Comparison of ENCODE assay signal across 24 cellular contexts in genomic region chr11:73410627-73411026, GRCh38.
"Had no signal": no experiment of that assay in that cellular context is flagged by ENCODE, and none has a peak within 500 bp of the region (broad histone marks: within the 10 kb centered on the region; RNA-seq: fewer than 3 reads in every experiment).

No MANE protein-coding gene starts in this region.

- H3K4me1 ChIP-seq: body of pancreas, Peyer's patch had no signal

- H3K4me3 ChIP-seq: ascending aorta, body of pancreas, Peyer's patch, SJSA1 had no signal

- H3K9me3 Mint-ChIP-seq: activated CD4-positive, alpha-beta memory T cell treated with anti-CD3 and anti-CD28 coated beads for 36 hours; activated CD4-positive, alpha-beta T cell treated with anti-CD3 and anti-CD28 coated beads, Interleukin-2, amount 10 ng/mL, durations not matched to agents 7 days and 5 days; activated naive CD4-positive, alpha-beta T cell treated with anti-CD3 and anti-CD28 coated beads, Interleukin-2, amount 50 U/mL, for 24 hours had no signal

- H3K4me3 Mint-ChIP-seq: activated CD4-positive, alpha-beta memory T cell treated with anti-CD3 and anti-CD28 coated beads for 36 hours; activated CD4-positive, alpha-beta T cell treated with anti-CD3 and anti-CD28 coated beads, Interleukin-2, amount 10 ng/mL, durations not matched to agents 7 days and 5 days; activated naive CD4-positive, alpha-beta T cell treated with anti-CD3 and anti-CD28 coated beads, Interleukin-2, amount 50 U/mL, for 24 hours had no signal

- H3K27ac Mint-ChIP-seq: activated CD4-positive, alpha-beta memory T cell treated with anti-CD3 and anti-CD28 coated beads for 36 hours; activated naive CD4-positive, alpha-beta T cell treated with anti-CD3 and anti-CD28 coated beads, Interleukin-2, amount 50 U/mL, for 24 hours had no signal

- H3K27me3 ChIP-seq: ascending aorta, body of pancreas, Peyer's patch, SJSA1 had no signal

- H3K27ac ChIP-seq: ascending aorta, body of pancreas, Peyer's patch, RWPE1, SJSA1 had no signal

- ATAC-seq: body of pancreas, SK-N-SH treated with all-trans-retinoic acid at 6 μM for 48 hours had no signal

- H3K27me3 Mint-ChIP-seq: activated CD4-positive, alpha-beta memory T cell treated with anti-CD3 and anti-CD28 coated beads for 36 hours; activated CD4-positive, alpha-beta T cell treated with anti-CD3 and anti-CD28 coated beads, Interleukin-2, amount 10 ng/mL, durations not matched to agents 7 days and 5 days; activated naive CD4-positive, alpha-beta T cell treated with anti-CD3 and anti-CD28 coated beads, Interleukin-2, amount 50 U/mL, for 24 hours had no signal

- DNase-seq: activated CD4-positive, alpha-beta memory T cell treated with anti-CD3 and anti-CD28 coated beads for 36 hours; activated CD4-positive, alpha-beta T cell treated with anti-CD3 and anti-CD28 coated beads, Interleukin-2, amount 10 ng/mL, durations not matched to agents 7 days and 5 days; activated CD4-positive, CD25-positive, alpha-beta regulatory T cell; activated effector memory CD4-positive, alpha-beta T cell treated with Interleukin-2 at 50 U/mL for 16 hours; activated naive CD4-positive, alpha-beta T cell; activated T-cell treated with anti-CD3 and anti-CD28 coated beads for 4 hours; body of pancreas; central memory CD4-positive, alpha-beta T cell; NCI-H1048; NCI-H146; NCI-H187 treated with DMSO at 0.1 percent for 48 hours; NCI-H2081 treated with DMSO at 0.1 percent for 48 hours; NCI-H446; NCI-H524; Peyer's patch; Right ventricle myocardium superior; SW 1271; T-helper 2 cell; T1000 had no signal

- H3K9me3 ChIP-seq: ascending aorta, body of pancreas, Peyer's patch, SJSA1 had no signal
